1 cellular context compared by ENCODE assay signal in the genomic region with DNA sequence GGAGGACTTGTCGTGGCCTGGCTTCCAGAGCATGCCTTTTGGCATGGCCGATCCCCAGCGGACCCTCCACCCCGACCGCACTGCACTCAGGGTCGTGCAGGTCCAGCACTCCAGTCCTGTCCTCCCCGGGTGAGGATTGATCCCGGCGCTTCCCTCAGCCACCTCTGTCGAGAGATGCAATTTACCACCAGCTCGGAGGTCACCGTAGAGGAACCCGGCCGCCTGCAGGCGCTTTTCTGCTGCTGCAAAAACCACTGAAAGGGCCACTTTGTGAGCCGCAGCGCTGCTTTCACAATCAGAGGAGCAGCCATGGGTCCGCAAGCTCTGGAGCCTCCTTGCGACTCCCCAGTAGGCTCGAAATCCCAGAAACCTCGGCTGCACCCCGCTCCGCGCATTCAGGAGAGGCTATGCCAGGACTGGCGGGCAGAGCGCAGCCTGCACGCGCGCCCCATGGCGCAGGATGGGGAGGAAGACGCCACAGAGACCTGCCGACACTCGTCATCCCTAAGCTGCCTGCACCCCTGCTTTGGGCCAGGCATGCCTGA.
TF ChIP-seq lines count a peak whose summit lies in the region.

No MANE protein-coding gene starts in this region.

TF ChIP-seq in GM23338, 12 proteins besides CTCF, POLR2A, EP300 and RAD21 (continued from another document):
- TF ChIP-seq ZNF462 (CRISPR knock-in tag; IDR thresholded peaks at IDR 0.05) (no peak), NANOG (IDR thresholded peaks at IDR 0.05; ENCODE audit: borderline replicate concordance) (no peak), EZH2phosphoT487 (IDR thresholded peaks at IDR 0.05; ENCODE audit: unreplicated experiment) (no peak), ZNF331 (CRISPR knock-in tag; IDR thresholded peaks at IDR 0.05; ENCODE audit: low read depth) (no peak), EZH2 (IDR thresholded peaks at IDR 0.05; ENCODE audit: low read depth, unreplicated experiment) (no peak), POLR2AphosphoS5 (IDR thresholded peaks at IDR 0.05; ENCODE audit: low read depth) (no peak), CREB1 (CRISPR knock-in tag; IDR thresholded peaks at IDR 0.05; ENCODE audit: low read depth) (no peak), ZNF114 (CRISPR knock-in tag; IDR thresholded peaks at IDR 0.05) (no peak), STAT1 (IDR thresholded peaks at IDR 0.05; ENCODE audit: unreplicated experiment) (no peak), JUNB (IDR thresholded peaks at IDR 0.05; ENCODE audit: unreplicated experiment) (no peak)
- TF ChIP-seq, protein P1, sequence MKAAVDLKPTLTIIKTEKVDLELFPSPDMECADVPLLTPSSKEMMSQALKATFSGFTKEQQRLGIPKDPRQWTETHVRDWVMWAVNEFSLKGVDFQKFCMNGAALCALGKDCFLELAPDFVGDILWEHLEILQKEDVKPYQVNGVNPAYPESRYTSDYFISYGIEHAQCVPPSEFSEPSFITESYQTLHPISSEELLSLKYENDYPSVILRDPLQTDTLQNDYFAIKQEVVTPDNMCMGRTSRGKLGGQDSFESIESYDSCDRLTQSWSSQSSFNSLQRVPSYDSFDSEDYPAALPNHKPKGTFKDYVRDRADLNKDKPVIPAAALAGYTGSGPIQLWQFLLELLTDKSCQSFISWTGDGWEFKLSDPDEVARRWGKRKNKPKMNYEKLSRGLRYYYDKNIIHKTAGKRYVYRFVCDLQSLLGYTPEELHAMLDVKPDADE (IDR thresholded peaks at IDR 0.05) = no peak
